8 cellular contexts compared by ENCODE assay signal in the genomic region with DNA sequence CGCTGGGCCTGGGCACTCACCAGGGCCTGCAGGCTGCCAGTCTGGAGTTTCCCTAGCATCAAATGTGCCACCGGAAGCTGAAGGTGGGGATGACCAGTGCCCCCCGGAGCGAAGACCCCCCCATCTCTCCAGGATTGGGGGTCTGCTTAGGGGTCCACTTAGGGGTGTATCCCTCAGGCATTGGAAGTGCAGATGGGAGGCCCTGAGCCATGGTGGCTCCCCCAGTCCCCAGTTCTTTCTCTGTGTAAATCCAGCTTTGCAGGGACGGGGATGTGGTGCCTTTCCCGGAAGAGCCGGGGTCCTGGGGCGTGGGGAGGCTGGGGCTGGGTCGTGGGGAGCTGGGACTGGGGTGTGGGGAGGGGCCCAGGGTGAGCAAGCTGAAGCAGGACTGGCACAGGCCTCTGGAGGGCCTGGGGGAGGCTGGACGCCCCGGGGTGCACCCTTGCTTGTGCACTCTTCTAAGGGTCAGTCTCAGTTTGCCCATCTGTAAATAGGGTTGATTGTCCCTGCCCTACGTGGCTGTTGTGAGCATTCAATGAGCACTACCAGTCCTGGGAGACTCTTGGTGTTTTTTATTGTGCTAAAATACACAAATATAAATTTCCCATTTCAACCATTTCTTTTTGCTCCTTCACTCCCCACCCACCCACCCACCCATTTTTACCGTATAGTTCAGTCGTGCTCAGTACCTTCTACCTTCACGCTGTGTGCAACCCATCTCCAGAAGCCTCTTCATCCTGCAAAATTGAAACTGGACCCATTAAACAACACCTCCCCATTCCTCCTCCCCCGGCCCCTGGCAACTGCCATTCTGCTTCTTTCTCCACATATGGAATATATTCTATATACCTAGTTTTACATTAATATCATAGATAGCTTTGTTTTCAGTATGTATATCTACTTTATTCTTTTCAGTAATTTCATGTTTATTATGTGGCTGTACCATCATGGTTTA. TPM values are rescaled to one million over a fixed set of nuclear protein-coding genes. Genes with fewer than 3 reads are reported as not detected.
A peak's percentile ranks its signal among the peaks of the same experiment; 100 is the strongest.
DNase-seq lines count a peak whose midpoint lies in the region; ATAC-seq and TF ChIP-seq lines count a peak whose summit lies in the region.

No MANE protein-coding gene starts in this region.

- H3K4me1 Mint-ChIP-seq in endodermal cell (no peaks in the 10 kb centered on the region), nephron (no peaks in the 10 kb centered on the region)

- H3K9ac ChIP-seq in HUES6 (ENCODE audit: low read length): no peak overlapping the region
- H3K9ac ChIP-seq in endodermal cell (ENCODE audit: extremely low read depth, low read length, poor library complexity, severe bottlenecking): no peak overlapping the region

- H3K27ac ChIP-seq in ACC112 (ENCODE audit: low read depth, low read length): no peak overlapping the region
- no peak overlapping the region for H3K27ac ChIP-seq in HUES6 (ENCODE audit: low read depth, low read length)
- no peak overlapping the region for H3K27ac ChIP-seq in endodermal cell (ENCODE audit: low read depth, low read length)

- H3K9me3 ChIP-seq in HUES6 (ENCODE audit: control insufficient read depth, insufficient read depth, low read depth, low read length) (no peaks in the 10 kb centered on the region), endodermal cell (ENCODE audit: control insufficient read depth, low read length) (no peaks in the 10 kb centered on the region)

- no peak overlapping the region for H3K27ac Mint-ChIP-seq in endodermal cell
- peak overlapping the region in 1 of 3 experiments; percentile 3 for H3K27ac Mint-ChIP-seq in nephron

- peak overlapping the region; percentile 79 for H3K4me3 ChIP-seq in ACC112 (ENCODE audit: low read depth, low read length)
- peak overlapping the region; percentile 57 for H3K4me3 ChIP-seq in HUES6 (ENCODE audit: low read depth, low read length)
- peak overlapping the region; percentile 72 for H3K4me3 ChIP-seq in endodermal cell (ENCODE audit: low read length)

- 80% methylated on average over 1 to 16 of the region's 16 CpGs for WGBS in endodermal cell (ENCODE audit: insufficient coverage in 1 of 2, insufficient read length in 1 of 2), 2 experiments

- H3K36me3 Mint-ChIP-seq in endodermal cell (ENCODE audit: low read depth) (no peaks in the 10 kb centered on the region), nephron (ENCODE audit: low read depth) (no peaks in the 10 kb centered on the region)

- TF ChIP-seq CTCF in endodermal cell (conservative IDR thresholded peaks at IDR 0.05): no peak
- TF ChIP-seq CTCF in nephron (IDR thresholded peaks at IDR 0.05; ENCODE audit: unreplicated experiment in 3 of 3): no peak

- H3K9me3 Mint-ChIP-seq in endodermal cell (no peaks in the 10 kb centered on the region), nephron (no peaks in the 10 kb centered on the region)

- H3K27me3 Mint-ChIP-seq in endodermal cell (ENCODE audit: insufficient read depth) (peaks cover 46% of the 10 kb centered on the region), nephron (ENCODE audit: low read depth) (peaks cover 83% of the 10 kb centered on the region)

- peaks cover 10% of the 10 kb centered on the region for H3K79me2 ChIP-seq in ACC112 (ENCODE audit: control insufficient read depth, insufficient read depth, low read length, unreplicated experiment)

- peaks cover 3% of the 10 kb centered on the region for H3K4me1 ChIP-seq in ACC112 (ENCODE audit: control insufficient read depth, insufficient read depth, low read length, unreplicated experiment)
- peaks cover 4% of the 10 kb centered on the region; the same call in 1 of the 2 replicates for H3K4me1 ChIP-seq in HUES6 (ENCODE audit: control insufficient read depth, insufficient read depth, low read length)
- H3K4me1 ChIP-seq in endodermal cell (ENCODE audit: control insufficient read depth, insufficient read depth, low read length): no peaks in the 10 kb centered on the region

- H3K4me3 Mint-ChIP-seq in endodermal cell (peak overlapping the region; percentile 71), nephron (peak overlapping the region; percentile 71 to 84 (median 77))

- no peak for ATAC-seq in GM18498 (IDR thresholded peaks at IDR 0.05; ENCODE audit: unreplicated experiment)

- H3K27me3 ChIP-seq in ACC112 (ENCODE audit: insufficient read depth, low read length): no peaks in the 10 kb centered on the region
- peaks cover 24% of the 10 kb centered on the region for H3K27me3 ChIP-seq in HUES6 (ENCODE audit: control insufficient read depth, insufficient read depth, low read length)
- H3K27me3 ChIP-seq in endodermal cell (ENCODE audit: control insufficient read depth, insufficient read depth, low read length, poor library complexity, severe bottlenecking): peaks cover 16% of the 10 kb centered on the region

- H3K36me3 ChIP-seq in ACC112 (ENCODE audit: insufficient read depth, low read length) (no peaks in the 10 kb centered on the region), HUES6 (ENCODE audit: control insufficient read depth, insufficient read depth, low read length) (no peaks in the 10 kb centered on the region), endodermal cell (ENCODE audit: control insufficient read depth, insufficient read depth, low read length) (no peaks in the 10 kb centered on the region)

- H2AFZ ChIP-seq in ACC112 (ENCODE audit: low read length, unreplicated experiment): peak overlapping the region; percentile 98

- DNase-seq in endodermal cell: peak; percentile 46
- no peak for DNase-seq in NCI-H1417 treated with DMSO at 0.1 percent for 48 hours (lab: John Stamatoyannopoulos, UW)
- no peak for DNase-seq in OCI-M1 (lab: John Stamatoyannopoulos, UW)
- no peak for DNase-seq in HuH-7 (ENCODE audit: low spot score)

RNA-seq across cellular contexts. Expression of a gene that starts 7.7 kb away (rescaled TPM):
- total RNA-seq in endodermal cell: 10 to 100 TPM; 13.1 to 18.4 TPM
- 2.9 TPM for polyA plus RNA-seq in endodermal cell (2013, experiment 1 of 2)
- 4.7 TPM for polyA plus RNA-seq in endodermal cell (2013, experiment 2 of 2)

RNA-seq across cellular contexts. Expression of a gene that starts 12.5 kb away (rescaled TPM):
- total RNA-seq in endodermal cell: 1 to 10 TPM in 1 of 2 donors, under 1 TPM in 1; 0.35 to 2.0 TPM
- polyA plus RNA-seq in endodermal cell (2013, experiment 1 of 2): not detected
- not detected for polyA plus RNA-seq in endodermal cell (2013, experiment 2 of 2)

RNA-seq across cellular contexts. Expression of a gene that starts 26.8 kb away (rescaled TPM):
- not detected for total RNA-seq in endodermal cell
- polyA plus RNA-seq in endodermal cell (2013, experiment 1 of 2): not detected
- polyA plus RNA-seq in endodermal cell (2013, experiment 2 of 2): not detected
